ENCODE assay signal across 9 cellular contexts in genomic region chr7:17009007-17009719, GRCh38.
DNase-seq lines count a peak whose midpoint lies in the region; ATAC-seq, FAIRE-seq and TF ChIP-seq lines count a peak whose summit lies in the region.
"Had no signal": no experiment of that assay in that cellular context is flagged by ENCODE, and none has a peak within 500 bp of the region (broad histone marks: within the 10 kb centered on the region; RNA-seq: fewer than 3 reads in every experiment).

No MANE protein-coding gene starts in this region.

- 77% methylated on average over 4 of the region's 4 CpGs for WGBS in A549 (ENCODE audit: missing lambda C conversion rate)

- TF ChIP-seq EP300 in A549 (IDR thresholded peaks at IDR 0.05): no peak

- FAIRE-seq in A549 (lab: Jason Lieb, UNC): no peak

- H3K4me2 ChIP-seq in A549 (no peak overlapping the region), SU-DHL-6 (ENCODE audit: low read depth, low read length, poor library complexity, severe bottlenecking) (no peak overlapping the region)

- POLR2A ChIA-PET in A549 (lab: Yijun Ruan, JAX): no interaction called here

- DNase-seq in A549 (ENCODE audit: low read depth in 1 of 2, low spot score in 1 of 2) (peak in 1 of 2 experiments; percentile 61), left cardiac atrium (no peak), NCI-H524 treated with DMSO at 0.1 percent for 48 hours (lab: John Stamatoyannopoulos, UW) (no peak), coronary artery (ENCODE audit: low spot score) (no peak), cerebellar nuclear complex (lab: John Stamatoyannopoulos, UW) (no peak), activated gamma-delta T cell (lab: John Stamatoyannopoulos, UW) (no peak)
- DNase-seq: NCI-H510A treated with DMSO at 0.1 percent for 48 hours had no signal

- no peaks in the 10 kb centered on the region for H3K79me2 ChIP-seq in SU-DHL-6 (ENCODE audit: insufficient read depth, low read length)

- ATAC-seq in A549: peak in 1 of 2 experiments; percentile 63; a peak in 2 of 6 replicates
- ATAC-seq in GM18858 (IDR thresholded peaks at IDR 0.05; ENCODE audit: unreplicated experiment): peak; percentile 50
- ATAC-seq in left cardiac atrium: peak; percentile 50 to 71

- CTCF ChIA-PET in A549 (lab: Yijun Ruan, JAX): interaction anchor here (0.8 to 2.1 kb wide), 12 partner anchors 10 to 640 kb away, joined by 3 to 5 read pairs (median 3); no protein-coding TSS in a partner anchor

- no peaks in the 10 kb centered on the region for H4K20me1 ChIP-seq in SU-DHL-6 (ENCODE audit: low read depth, low read length)

- peak; percentile 69 to 73 for TF ChIP-seq RAD21 in A549 (conservative IDR thresholded peaks at IDR 0.05 in 1 of 2, IDR thresholded peaks at IDR 0.05 in 1 of 2)

- TF ChIP-seq CTCF in A549 (IDR thresholded peaks at IDR 0.05) (peak; percentile 50), SU-DHL-6 (IDR thresholded peaks at IDR 0.05; ENCODE audit: insufficient read depth, low read length, poor library complexity, severe bottlenecking) (peak; percentile 63), coronary artery (IDR thresholded peaks at IDR 0.05) (no peak)

- no peaks in the 10 kb centered on the region for H3K9me2 ChIP-seq in SU-DHL-6 (replicated peaks; ENCODE audit: insufficient read depth, low read length)

- no peak overlapping the region for H2AFZ ChIP-seq in SU-DHL-6 (ENCODE audit: low read depth, low read length, severe bottlenecking)

- H3K36me3 ChIP-seq in SU-DHL-6 (ENCODE audit: low read length): no peaks in the 10 kb centered on the region

- intact Hi-C loops in left cardiac atrium (cut with DNase I): no loop called here

- H3K9ac ChIP-seq in SU-DHL-6 (ENCODE audit: low read length): no peak overlapping the region

- H3K27me3 ChIP-seq in SU-DHL-6 (ENCODE audit: low read length): no peaks in the 10 kb centered on the region

- peaks cover 3% of the 10 kb centered on the region; the same call in 1 of the 3 replicates for H3K4me1 ChIP-seq in A549

- H3K4me3 ChIP-seq in A549: no peak overlapping the region
- H3K4me3 ChIP-seq in SU-DHL-6 (ENCODE audit: insufficient read depth, low read length, poor library complexity, severe bottlenecking): no peak overlapping the region
- H3K4me3 ChIP-seq in coronary artery: no peak overlapping the region

- H3K9me3 ChIP-seq in A549 (no peaks in the 10 kb centered on the region), SU-DHL-6 (ENCODE audit: insufficient read depth, low read length) (no peaks in the 10 kb centered on the region)

- no peaks in the 10 kb centered on the region for H3F3A ChIP-seq in SU-DHL-6 (ENCODE audit: insufficient read depth)

- no peak for TF ChIP-seq POLR2A in A549 (IDR thresholded peaks at IDR 0.05; ENCODE audit: low read length)

- H3K27ac ChIP-seq in A549 (peak overlapping the region in 1 of 2 experiments; percentile 40; a peak in 1 of 6 replicates), SU-DHL-6 (ENCODE audit: low read depth, low read length) (no peak overlapping the region), coronary artery (peak overlapping the region in 1 of 2 donors; percentile 72)

TF ChIP-seq in A549, 52 proteins besides CTCF, POLR2A, EP300 and RAD21:
- TF ChIP-seq SMC3 (IDR thresholded peaks at IDR 0.05) (peak; percentile 58), HEYL (CRISPR knock-in tag; IDR thresholded peaks at IDR 0.05) (no peak)
